12 cellular contexts compared by ENCODE assay signal in the genomic region with DNA sequence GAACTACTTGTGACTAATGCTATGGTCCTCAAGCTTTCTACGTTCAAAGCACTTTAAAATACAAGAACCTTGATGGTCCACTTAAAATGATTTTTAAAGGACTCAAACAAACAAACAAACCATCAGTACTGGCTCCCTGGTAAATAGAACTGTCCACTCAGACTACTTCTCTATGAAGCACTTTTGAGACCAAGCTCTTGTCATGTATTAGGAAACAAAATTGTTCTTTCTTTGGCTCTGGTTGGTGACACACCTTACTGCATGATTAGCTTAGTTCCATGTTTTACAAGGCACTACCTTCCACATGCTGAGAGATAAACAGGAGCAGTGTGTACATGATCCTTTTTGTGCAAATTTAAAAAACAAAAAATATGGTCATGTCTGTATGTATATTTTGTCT.
"Had no signal": no experiment of that assay in that cellular context is flagged by ENCODE, and none has a peak within 500 bp of the region (broad histone marks: within the 10 kb centered on the region; RNA-seq: fewer than 3 reads in every experiment).

No MANE protein-coding gene starts in this region.

- H3K9me3 Mint-ChIP-seq: stimulated activated effector memory CD8-positive, alpha-beta T cell treated with anti-CD3 and anti-CD28 coated beads, Interleukin-12 subunit alpha, Interleukin-12 subunit beta, amount 100 ng/mL, for 72 hours had no signal

- ATAC-seq: activated CD4-positive, CD25-positive, alpha-beta regulatory T cell treated with anti-CD3 and anti-CD28 coated beads, Interleukin-2, amount 50 U/mL, for 24 hours; activated naive CD4-positive, alpha-beta T cell treated with anti-CD3 and anti-CD28 coated beads, Interleukin-2, amount 50 U/mL, for 72 hours; body of pancreas; left cardiac atrium; pancreas; stimulated activated effector memory CD8-positive, alpha-beta T cell treated with anti-CD3 and anti-CD28 coated beads, Interleukin-12 subunit alpha, Interleukin-12 subunit beta, amount 100 ng/mL, for 72 hours had no signal

- DNase-seq: amygdala, body of pancreas, caudate nucleus, colonic mucosa, left cardiac atrium, midbrain, pancreas, T-helper 9 cell had no signal

- H3K27ac Mint-ChIP-seq: neural progenitor cell; stimulated activated effector memory CD8-positive, alpha-beta T cell treated with anti-CD3 and anti-CD28 coated beads, Interleukin-12 subunit alpha, Interleukin-12 subunit beta, amount 100 ng/mL, for 72 hours had no signal

- H3K4me3 Mint-ChIP-seq: neural progenitor cell; stimulated activated effector memory CD8-positive, alpha-beta T cell treated with anti-CD3 and anti-CD28 coated beads, Interleukin-12 subunit alpha, Interleukin-12 subunit beta, amount 100 ng/mL, for 72 hours had no signal

- H3K9me3 ChIP-seq: body of pancreas, colonic mucosa, pancreas had no signal
